Comparison of ENCODE assay signal across 1 cellular context in genomic region chrX:98294310-98294709, GRCh38.
TF ChIP-seq lines count a peak whose summit lies in the region.

No MANE protein-coding gene starts in this region.

TF ChIP-seq in GM23338, 12 proteins besides CTCF, POLR2A, EP300 and RAD21 (continued from another document):
- TF ChIP-seq ZNF462 (CRISPR knock-in tag; IDR thresholded peaks at IDR 0.05) = no peak
- TF ChIP-seq EZH2phosphoT487 (IDR thresholded peaks at IDR 0.05; ENCODE audit: unreplicated experiment) = no peak
- TF ChIP-seq ZNF114 (CRISPR knock-in tag; IDR thresholded peaks at IDR 0.05) = no peak
- no peak for TF ChIP-seq REST (IDR thresholded peaks at IDR 0.05; ENCODE audit: unreplicated experiment)
- no peak for TF ChIP-seq NANOG (IDR thresholded peaks at IDR 0.05; ENCODE audit: borderline replicate concordance)
- TF ChIP-seq POLR2AphosphoS5 (IDR thresholded peaks at IDR 0.05; ENCODE audit: low read depth) = no peak
- no peak for TF ChIP-seq CREB1 (CRISPR knock-in tag; IDR thresholded peaks at IDR 0.05; ENCODE audit: low read depth)
- no peak for TF ChIP-seq STAT1 (IDR thresholded peaks at IDR 0.05; ENCODE audit: unreplicated experiment)
- TF ChIP-seq EZH2 (IDR thresholded peaks at IDR 0.05; ENCODE audit: low read depth, unreplicated experiment) = no peak
